Comparison of ENCODE assay signal across 8 cellular contexts in genomic region chr2:136238214-136238551, GRCh38.
DNase-seq lines count a peak whose midpoint lies in the region; ATAC-seq and TF ChIP-seq lines count a peak whose summit lies in the region.

No MANE protein-coding gene starts in this region.

- intact Hi-C loops in mucosa of descending colon (cut with DNase I, micrococcal nuclease), result no loop called here

- peak; percentile 1 for ATAC-seq in HG03196 (IDR thresholded peaks at IDR 0.05; ENCODE audit: unreplicated experiment)
- ATAC-seq in activated naive CD8-positive, alpha-beta T cell treated with anti-CD3 and anti-CD28 coated beads, Interleukin-2, amount 10 ng/mL, durations not matched to agents 7 days and 5 days (ENCODE audit: low read depth), result no peak
- ATAC-seq in mucosa of descending colon, result peak; percentile 4
- ATAC-seq in GM19023 (IDR thresholded peaks at IDR 0.05; ENCODE audit: unreplicated experiment), result no peak

- DNase-seq in CD1c-positive myeloid dendritic cell (ENCODE audit: extremely low spot score) (peak; percentile 67), mucosa of descending colon (no peak), NCI-H1092 (lab: John Stamatoyannopoulos, UW) (no peak), NCI-H226 (no peak), kidney glomerular epithelial cell (lab: John Stamatoyannopoulos, UW) (no peak)
- no peak for DNase-seq in activated naive CD8-positive, alpha-beta T cell treated with anti-CD3 and anti-CD28 coated beads, Interleukin-2, amount 10 ng/mL, durations not matched to agents 7 days and 5 days

- H3K36me3 Mint-ChIP-seq in activated naive CD8-positive, alpha-beta T cell treated with anti-CD3 and anti-CD28 coated beads, Interleukin-2, amount 10 ng/mL, durations not matched to agents 7 days and 5 days, result peaks cover 9% of the 10 kb centered on the region

- H3K4me1 Mint-ChIP-seq in activated naive CD8-positive, alpha-beta T cell treated with anti-CD3 and anti-CD28 coated beads, Interleukin-2, amount 10 ng/mL, durations not matched to agents 7 days and 5 days, result peaks cover 47% of the 10 kb centered on the region

- H3K4me3 Mint-ChIP-seq in activated naive CD8-positive, alpha-beta T cell treated with anti-CD3 and anti-CD28 coated beads, Interleukin-2, amount 10 ng/mL, durations not matched to agents 7 days and 5 days, result peak overlapping the region; percentile 39

- POLR2A ChIA-PET in activated naive CD8-positive, alpha-beta T cell treated with anti-CD3 and anti-CD28 coated beads, Interleukin-2, amount 10 ng/mL, durations not matched to agents 7 days and 5 days (lab: Charles Lee), result interaction anchor here (0.8 to 2.6 kb wide), 10 partner anchors 12 to 254 kb away, joined by 3 to 13 read pairs (median 4); no protein-coding TSS in a partner anchor

- peak overlapping the region; percentile 85 for H3K27ac Mint-ChIP-seq in activated naive CD8-positive, alpha-beta T cell treated with anti-CD3 and anti-CD28 coated beads, Interleukin-2, amount 10 ng/mL, durations not matched to agents 7 days and 5 days

- no peaks in the 10 kb centered on the region for H3K9me3 ChIP-seq in mucosa of descending colon

- peaks cover 4% of the 10 kb centered on the region for H3K9me3 Mint-ChIP-seq in activated naive CD8-positive, alpha-beta T cell treated with anti-CD3 and anti-CD28 coated beads, Interleukin-2, amount 10 ng/mL, durations not matched to agents 7 days and 5 days

- H3K4me1 ChIP-seq in mucosa of descending colon (ENCODE audit: low read depth), result peaks cover 10% of the 10 kb centered on the region

- no peaks in the 10 kb centered on the region for H3K27me3 Mint-ChIP-seq in activated naive CD8-positive, alpha-beta T cell treated with anti-CD3 and anti-CD28 coated beads, Interleukin-2, amount 10 ng/mL, durations not matched to agents 7 days and 5 days

- no peak for TF ChIP-seq CTCF in mucosa of descending colon (IDR thresholded peaks at IDR 0.05)

- H3K36me3 ChIP-seq in mucosa of descending colon (ENCODE audit: low read depth), result no peaks in the 10 kb centered on the region

- H3K4me3 ChIP-seq in mucosa of descending colon, result no peak overlapping the region

Comparison
In these comparisons a context has a peak if more than half of its experiments do, and no peak if none do; other contexts are left out.
1. ATAC-seq: peak in HG03196 (single experiment) and mucosa of descending colon (single experiment); none in activated naive CD8-positive, alpha-beta T cell treated with anti-CD3 and anti-CD28 coated beads, Interleukin-2, amount 10 ng/mL, durations not matched to agents 7 days and 5 days (single experiment) and GM19023 (single experiment).